ENCODE assay signal across 29 cellular contexts in the genomic region with DNA sequence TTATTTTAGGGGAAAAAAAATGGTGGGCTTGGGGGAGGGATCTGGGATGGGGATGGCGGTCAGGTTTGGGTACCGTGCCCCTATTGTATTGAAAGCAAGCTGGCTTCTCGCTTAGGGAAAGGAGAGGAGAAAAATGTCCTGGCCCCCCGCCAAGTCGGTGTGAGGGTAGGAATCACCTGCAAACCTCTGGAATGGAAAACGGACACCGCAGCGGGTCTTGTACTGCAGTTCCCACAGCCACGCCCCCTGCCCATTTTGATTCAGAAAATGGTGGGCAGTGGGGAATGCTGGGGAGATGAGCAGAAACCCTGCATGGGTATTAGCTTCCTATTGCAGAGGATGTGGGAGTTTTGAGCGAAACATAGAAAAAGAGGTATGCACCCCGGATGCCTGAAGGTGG. TPM values are rescaled to one million over a fixed set of nuclear protein-coding genes. Genes with fewer than 3 reads are reported as not detected.
DNase-seq lines count a peak whose midpoint lies in the region; ATAC-seq, FAIRE-seq and TF ChIP-seq lines count a peak whose summit lies in the region.
"Had no signal": no experiment of that assay in that cellular context is flagged by ENCODE, and none has a peak within 500 bp of the region (broad histone marks: within the 10 kb centered on the region; RNA-seq: fewer than 3 reads in every experiment).

No MANE protein-coding gene starts in this region.

- FAIRE-seq in endothelial cell of umbilical vein (lab: Jason Lieb, UNC): no peak
- FAIRE-seq: A549, GM12891, GM19239, HepG2 had no signal

- in situ Hi-C loops in mammary epithelial cell (cut with MboI; ENCODE audit: low sequenced_read_pairs in 2 of 2): no loop called here

- H2AFZ ChIP-seq in mammary epithelial cell (ENCODE audit: low read depth, low read length) (no peak overlapping the region), endothelial cell of umbilical vein (ENCODE audit: low read depth, low read length) (peak overlapping the region; percentile 26)

- POLR2A ChIA-PET in endothelial cell of umbilical vein (lab: Charles Lee): no interaction called here

- H3K9ac ChIP-seq in mammary epithelial cell (ENCODE audit: insufficient read depth, low read length) (no peak overlapping the region), endothelial cell of umbilical vein (replicated peaks; ENCODE audit: extremely low read depth, insufficient read depth, low read length) (no peak overlapping the region)

- ATAC-seq in GM19328 (IDR thresholded peaks at IDR 0.05; ENCODE audit: unreplicated experiment): no peak
- no peak for ATAC-seq in GM21447 (IDR thresholded peaks at IDR 0.05; ENCODE audit: unreplicated experiment)
- ATAC-seq: A549; activated CD4-positive, CD25-positive, alpha-beta regulatory T cell treated with anti-CD3 and anti-CD28 coated beads, Interleukin-2, amount 50 U/mL, for 24 hours; heart left ventricle; HepG2; lower lobe of right lung; stimulated activated naive CD8-positive, alpha-beta T cell treated with anti-CD3 and anti-CD28 coated beads, Interleukin-15, amount 100 ng/mL, for 72 hours had no signal

- H4K20me1 ChIP-seq in mammary epithelial cell (ENCODE audit: insufficient read depth, low read length) (no peaks in the 10 kb centered on the region), endothelial cell of umbilical vein (replicated peaks; ENCODE audit: control insufficient read depth, extremely low read depth, insufficient read depth, low read length) (no peaks in the 10 kb centered on the region)

- peaks cover 20% of the 10 kb centered on the region for H3K27me3 Mint-ChIP-seq in neural crest cell (ENCODE audit: low read depth)

- peaks cover 5% of the 10 kb centered on the region for H3K4me1 Mint-ChIP-seq in neural crest cell

- TF ChIP-seq POLR2A in breast epithelium (IDR thresholded peaks at IDR 0.05) (no peak), endothelial cell of umbilical vein (IDR thresholded peaks at IDR 0.05; ENCODE audit: low read depth, low read length) (no peak)

- no peak for DNase-seq in breast epithelium (ENCODE audit: low spot score in 2 of 2)
- no peak for DNase-seq in mammary epithelial cell
- no peak for DNase-seq in endothelial cell of umbilical vein (ENCODE audit: low read depth, low spot score)
- no peak for DNase-seq in neural crest cell (ENCODE audit: low read depth, low spot score)
- DNase-seq in NCI-H1436 (lab: John Stamatoyannopoulos, UW): no peak
- DNase-seq in stimulated activated CD4-positive, alpha-beta T cell treated with anti-CD3 and anti-CD28 coated beads, Interleukin-1b, Interleukin-23, amount 100 ng/mL, for 48 hours: no peak
- DNase-seq: activated CD8-positive, alpha-beta memory T cell treated with anti-CD3 and anti-CD28 coated beads for 24 hours; activated naive CD4-positive, alpha-beta T cell treated with Interleukin-2 at 50 U/mL for 16 hours; activated T-cell treated with anti-CD3 and anti-CD28 coated beads, Interleukin-2, amount 50 U/mL, for 24 hours; amniotic stem cell; COR-L47; DND-41; heart left ventricle; islet precursor cell; lower lobe of right lung; NCI-H1092 treated with DMSO at 0.1 percent for 48 hours; NCI-H526; stimulated activated CD4-positive, alpha-beta T cell treated with anti-CD3 and anti-CD28 coated beads, Interleukin-12 subunit alpha, Interleukin-12 subunit beta, amount 100 ng/mL, for 4 hours; stimulated activated naive CD8-positive, alpha-beta T cell treated with anti-CD3 and anti-CD28 coated beads, Interleukin-15, amount 100 ng/mL, for 72 hours; upper lobe of left lung had no signal

- no peaks in the 10 kb centered on the region for H3K36me3 Mint-ChIP-seq in neural crest cell (ENCODE audit: low read depth)

- no peak for TF ChIP-seq CTCF in breast epithelium (IDR thresholded peaks at IDR 0.05)
- TF ChIP-seq CTCF in mammary epithelial cell (conservative IDR thresholded peaks at IDR 0.05 in 1 of 2, IDR thresholded peaks at IDR 0.05 in 1 of 2; ENCODE audit: extremely low read depth in 1 of 2, insufficient read depth in 1 of 2, low read depth in 1 of 2, low read length in 2 of 2): no peak
- no peak for TF ChIP-seq CTCF in endothelial cell of umbilical vein (IDR thresholded peaks at IDR 0.05; ENCODE audit: extremely low read depth in 1 of 2, insufficient read depth in 1 of 2, low read depth in 1 of 2, low read length in 2 of 2)
- TF ChIP-seq CTCF in neural crest cell (conservative IDR thresholded peaks at IDR 0.05): no peak

- H3K36me3 ChIP-seq in breast epithelium (no peaks in the 10 kb centered on the region), mammary epithelial cell (ENCODE audit: insufficient read depth, low read length) (no peaks in the 10 kb centered on the region), endothelial cell of umbilical vein (ENCODE audit: control insufficient read depth in 2 of 2, extremely low read depth in 1 of 2, insufficient read depth in 2 of 2, low read length in 2 of 2) (no peaks in the 10 kb centered on the region)
- H3K36me3 ChIP-seq: cardiac muscle cell, heart left ventricle, lower lobe of right lung, upper lobe of left lung had no signal

- peak overlapping the region; percentile 16 for H3K4me3 Mint-ChIP-seq in neural crest cell
- H3K4me3 Mint-ChIP-seq: activated T-cell treated with anti-CD3 and anti-CD28 coated beads, Interleukin-2, amount 50 U/mL, for 24 hours; dendritic cell treated with granulocyte-macrophage colony-stimulating factor and Interleukin-4, amounts not matched to agents 40 ng/mL and 50 ng/mL, for 4 days; stimulated activated naive CD8-positive, alpha-beta T cell treated with anti-CD3 and anti-CD28 coated beads, Interleukin-15, amount 100 ng/mL, for 72 hours had no signal

- dilution Hi-C loops in mammary epithelial cell (cut with HindIII; ENCODE audit: low sequenced_read_pairs): no loop called here
- dilution Hi-C loops in endothelial cell of umbilical vein (cut with MboI; ENCODE audit: extremely low pct_ligation_motif_present, low sequenced_read_pairs): no loop called here

- H3K27ac ChIP-seq in breast epithelium (no peak overlapping the region), mammary epithelial cell (ENCODE audit: insufficient read depth, low read depth, low read length) (no peak overlapping the region), endothelial cell of umbilical vein (ENCODE audit: insufficient read depth, low read depth, low read length) (no peak overlapping the region)
- H3K27ac ChIP-seq: A549, cardiac muscle cell, heart left ventricle, lower lobe of right lung, upper lobe of left lung had no signal

- H3K9me3 ChIP-seq in breast epithelium (no peaks in the 10 kb centered on the region), mammary epithelial cell (replicated peaks; ENCODE audit: insufficient read depth, low read length) (no peaks in the 10 kb centered on the region), endothelial cell of umbilical vein (replicated peaks; ENCODE audit: control insufficient read depth, insufficient read depth, low read length) (no peaks in the 10 kb centered on the region)
- H3K9me3 ChIP-seq: A549, heart left ventricle, lower lobe of right lung, upper lobe of left lung had no signal

- intact Hi-C loops in breast epithelium (cut with DNase I; ENCODE audit: low total_unique reads): no loop called here
- intact Hi-C loops in mammary epithelial cell (cut with micrococcal nuclease): no loop called here
- intact Hi-C loops in endothelial cell of umbilical vein (cut with micrococcal nuclease): no loop called here

- H3K27me3 ChIP-seq in breast epithelium (peaks cover 0 to 51% of the 10 kb centered on the region in 2 donors), mammary epithelial cell (ENCODE audit: insufficient read depth, low read length) (no peaks in the 10 kb centered on the region), endothelial cell of umbilical vein (ENCODE audit: control insufficient read depth in 2 of 2, insufficient read depth in 2 of 2, low read length in 2 of 2) (no peaks in the 10 kb centered on the region)
- H3K27me3 ChIP-seq: upper lobe of left lung had no signal

- no peaks in the 10 kb centered on the region for H3K9me3 Mint-ChIP-seq in neural crest cell
- H3K9me3 Mint-ChIP-seq: activated T-cell treated with anti-CD3 and anti-CD28 coated beads, Interleukin-2, amount 50 U/mL, for 24 hours; dendritic cell treated with granulocyte-macrophage colony-stimulating factor and Interleukin-4, amounts not matched to agents 40 ng/mL and 50 ng/mL, for 4 days had no signal

- no peak overlapping the region for H3K27ac Mint-ChIP-seq in neural crest cell (ENCODE audit: unreplicated experiment)
- H3K27ac Mint-ChIP-seq: activated T-cell treated with anti-CD3 and anti-CD28 coated beads, Interleukin-2, amount 50 U/mL, for 24 hours; dendritic cell treated with granulocyte-macrophage colony-stimulating factor and Interleukin-4, amounts not matched to agents 40 ng/mL and 50 ng/mL, for 4 days had no signal

- no peaks in the 10 kb centered on the region for H3K9me1 ChIP-seq in endothelial cell of umbilical vein (replicated peaks; ENCODE audit: control insufficient read depth, extremely low read depth, insufficient read depth, low read length)

- CTCF ChIA-PET in mammary epithelial cell (lab: Charles Lee; ENCODE audit: low non-redundant PET): no interaction called here
- CTCF ChIA-PET in endothelial cell of umbilical vein (lab: Charles Lee): no interaction called here

- BruUV-seq in mammary epithelial cell (replicated peaks; lab: Mats Ljungman, UMichigan) (no TSS peak), endothelial cell of umbilical vein (replicated peaks; lab: Mats Ljungman, UMichigan) (no TSS peak)

- H3K4me3 ChIP-seq in breast epithelium (peak overlapping the region in 2 of 3 donors; percentile 5 to 37), mammary epithelial cell (replicated peaks in 1 of 3; ENCODE audit: insufficient read depth in 1 of 3, low read depth in 2 of 3, low read length in 3 of 3) (no peak overlapping the region), endothelial cell of umbilical vein (replicated peaks in 1 of 3; ENCODE audit: insufficient read depth in 1 of 3, low read depth in 1 of 3, low read length in 3 of 3) (no peak overlapping the region)
- H3K4me3 ChIP-seq: A549, cardiac muscle cell, lower lobe of right lung, upper lobe of left lung had no signal

- no peak overlapping the region for H3K4me2 ChIP-seq in mammary epithelial cell (ENCODE audit: insufficient read depth, low read depth, low read length)
- H3K4me2 ChIP-seq in endothelial cell of umbilical vein (ENCODE audit: insufficient read depth, low read length): no peak overlapping the region
- H3K4me2 ChIP-seq: A549 had no signal

- H3K4me1 ChIP-seq in breast epithelium: no peaks in the 10 kb centered on the region
- no peaks in the 10 kb centered on the region for H3K4me1 ChIP-seq in mammary epithelial cell (ENCODE audit: insufficient read depth, low read length)
- H3K4me1 ChIP-seq in endothelial cell of umbilical vein (ENCODE audit: control insufficient read depth, extremely low read depth, insufficient read depth, low read length): no peaks in the 10 kb centered on the region
- H3K4me1 ChIP-seq: heart left ventricle, lower lobe of right lung, upper lobe of left lung had no signal

- 60% methylated on average over 7 of the region's 11 CpGs for WGBS in mammary epithelial cell (ENCODE audit: low coverage, missing lambda C conversion rate)

- H3K79me2 ChIP-seq in mammary epithelial cell (ENCODE audit: insufficient read depth, low read length): no peaks in the 10 kb centered on the region
- H3K79me2 ChIP-seq in endothelial cell of umbilical vein (ENCODE audit: control insufficient read depth, insufficient read depth, low read length): no peaks in the 10 kb centered on the region

RNA-seq across cellular contexts. Expression of a gene that starts 22.1 kb away (rescaled TPM):
- total RNA-seq in breast epithelium: 100 to 1,000 TPM; 179 to 400 (median 296) TPM
- 100 to 1,000 TPM; 465 to 771 TPM for total RNA-seq in mammary epithelial cell
- 670 TPM for polyA plus RNA-seq in mammary epithelial cell
- polyA minus RNA-seq in mammary epithelial cell: 180 TPM
- 414 and 445 TPM in 2 replicates for total RNA-seq in endothelial cell of umbilical vein
- polyA plus RNA-seq in endothelial cell of umbilical vein: 208 and 331 TPM in 2 replicates
- 444 and 471 TPM in 2 replicates for polyA plus RNA-seq in endothelial cell of umbilical vein (2011; cell fraction: cytosol; rRNA removed)
- polyA plus RNA-seq in endothelial cell of umbilical vein (2011; cell fraction: nucleus; rRNA removed): 315 and 479 TPM in 2 replicates
- 497 and 598 TPM in 2 replicates for polyA plus RNA-seq in endothelial cell of umbilical vein (2012)
- polyA minus RNA-seq in endothelial cell of umbilical vein: 191 and 193 TPM in 2 replicates
- 103 TPM for polyA minus RNA-seq in endothelial cell of umbilical vein (2011; cell fraction: cytosol; rRNA and poly(A)+ RNA removed)
- polyA minus RNA-seq in endothelial cell of umbilical vein (2011; cell fraction: nucleus; rRNA and poly(A)+ RNA removed): 91.8 and 122 TPM in 2 replicates
- 412 TPM in 2 replicates for total RNA-seq in neural crest cell

RNA-seq across cellular contexts. Expression of a gene that starts 35.6 kb away (rescaled TPM):
- total RNA-seq in breast epithelium (100 to 1,000 TPM in 1 of 3 donors, 10 to 100 TPM in 2; 60.8 to 115 (median 76.4) TPM), mammary epithelial cell (10 to 100 TPM; 13.5 to 32.8 TPM), endothelial cell of umbilical vein (14.6 and 18.5 TPM in 2 replicates), neural crest cell (12.2 and 13.0 TPM in 2 replicates)
- polyA plus RNA-seq in mammary epithelial cell (15.6 TPM), endothelial cell of umbilical vein (12.8 and 18.6 TPM in 2 replicates)
- polyA minus RNA-seq in mammary epithelial cell (not detected), endothelial cell of umbilical vein (5.7 and 8.6 TPM in 2 replicates)
- polyA plus RNA-seq in endothelial cell of umbilical vein (2011; cell fraction: cytosol; rRNA removed): 27.8 and 28.0 TPM in 2 replicates
- 19.5 and 25.9 TPM in 2 replicates for polyA plus RNA-seq in endothelial cell of umbilical vein (2011; cell fraction: nucleus; rRNA removed)
- polyA plus RNA-seq in endothelial cell of umbilical vein (2012): 14.8 and 20.1 TPM in 2 replicates
- polyA minus RNA-seq in endothelial cell of umbilical vein (2011; cell fraction: cytosol; rRNA and poly(A)+ RNA removed): 7.0 TPM
- polyA minus RNA-seq in endothelial cell of umbilical vein (2011; cell fraction: nucleus; rRNA and poly(A)+ RNA removed): 2.9 and 3.2 TPM in 2 replicates

RNA-seq across cellular contexts. Expression of a gene that starts 46.3 kb away (rescaled TPM):
- total RNA-seq in breast epithelium: not detected
- total RNA-seq in mammary epithelial cell: not detected
- polyA plus RNA-seq in mammary epithelial cell: not detected
- polyA minus RNA-seq in mammary epithelial cell: not detected
- total RNA-seq in endothelial cell of umbilical vein: not detected in 2 replicates
- 0.19 TPM in 1 of 2 replicates, not detected in the other for polyA plus RNA-seq in endothelial cell of umbilical vein
- polyA plus RNA-seq in endothelial cell of umbilical vein (2011; cell fraction: cytosol; rRNA removed): not detected in 2 replicates
- not detected in 2 replicates for polyA plus RNA-seq in endothelial cell of umbilical vein (2011; cell fraction: nucleus; rRNA removed)
- polyA plus RNA-seq in endothelial cell of umbilical vein (2012): not detected in 2 replicates
- not detected in 2 replicates for polyA minus RNA-seq in endothelial cell of umbilical vein
- polyA minus RNA-seq in endothelial cell of umbilical vein (2011; cell fraction: cytosol; rRNA and poly(A)+ RNA removed): not detected
- not detected in 2 replicates for polyA minus RNA-seq in endothelial cell of umbilical vein (2011; cell fraction: nucleus; rRNA and poly(A)+ RNA removed)
- 2.0 TPM in 1 of 2 replicates, not detected in the other for total RNA-seq in neural crest cell
- total RNA-seq: cardiac muscle cell, heart left ventricle, HepG2, lower lobe of right lung, upper lobe of left lung had no signal

RNA-seq across cellular contexts. Expression of a gene that starts 56.6 kb away (rescaled TPM):
- total RNA-seq in breast epithelium: 10 to 100 TPM; 21.3 to 52.4 (median 41.6) TPM
- total RNA-seq in mammary epithelial cell: 10 to 100 TPM in 1 of 2 donors, 1 to 10 TPM in 1; 9.3 to 41.2 TPM
- 22.2 TPM for polyA plus RNA-seq in mammary epithelial cell
- 28.1 TPM for polyA minus RNA-seq in mammary epithelial cell
- 21.3 and 23.7 TPM in 2 replicates for total RNA-seq in endothelial cell of umbilical vein
- polyA plus RNA-seq in endothelial cell of umbilical vein: 6.9 and 8.9 TPM in 2 replicates
- 15.8 and 16.9 TPM in 2 replicates for polyA plus RNA-seq in endothelial cell of umbilical vein (2011; cell fraction: cytosol; rRNA removed)
- polyA plus RNA-seq in endothelial cell of umbilical vein (2011; cell fraction: nucleus; rRNA removed): 4.9 and 6.9 TPM in 2 replicates
- 32.7 and 41.9 TPM in 2 replicates for polyA plus RNA-seq in endothelial cell of umbilical vein (2012)
- polyA minus RNA-seq in endothelial cell of umbilical vein: 4.1 and 6.9 TPM in 2 replicates
- not detected for polyA minus RNA-seq in endothelial cell of umbilical vein (2011; cell fraction: cytosol; rRNA and poly(A)+ RNA removed)
- polyA minus RNA-seq in endothelial cell of umbilical vein (2011; cell fraction: nucleus; rRNA and poly(A)+ RNA removed): 1.2 TPM in 2 replicates
- 10.0 and 11.1 TPM in 2 replicates for total RNA-seq in neural crest cell

Comparison
In these comparisons a context has a peak if more than half of its experiments do, and no peak if none do; other contexts are left out.
1. H3K4me3 ChIP-seq: peak in breast epithelium (2 of 3); none in mammary epithelial cell (0 of 3) and endothelial cell of umbilical vein (0 of 3).